In the genomic region with DNA sequence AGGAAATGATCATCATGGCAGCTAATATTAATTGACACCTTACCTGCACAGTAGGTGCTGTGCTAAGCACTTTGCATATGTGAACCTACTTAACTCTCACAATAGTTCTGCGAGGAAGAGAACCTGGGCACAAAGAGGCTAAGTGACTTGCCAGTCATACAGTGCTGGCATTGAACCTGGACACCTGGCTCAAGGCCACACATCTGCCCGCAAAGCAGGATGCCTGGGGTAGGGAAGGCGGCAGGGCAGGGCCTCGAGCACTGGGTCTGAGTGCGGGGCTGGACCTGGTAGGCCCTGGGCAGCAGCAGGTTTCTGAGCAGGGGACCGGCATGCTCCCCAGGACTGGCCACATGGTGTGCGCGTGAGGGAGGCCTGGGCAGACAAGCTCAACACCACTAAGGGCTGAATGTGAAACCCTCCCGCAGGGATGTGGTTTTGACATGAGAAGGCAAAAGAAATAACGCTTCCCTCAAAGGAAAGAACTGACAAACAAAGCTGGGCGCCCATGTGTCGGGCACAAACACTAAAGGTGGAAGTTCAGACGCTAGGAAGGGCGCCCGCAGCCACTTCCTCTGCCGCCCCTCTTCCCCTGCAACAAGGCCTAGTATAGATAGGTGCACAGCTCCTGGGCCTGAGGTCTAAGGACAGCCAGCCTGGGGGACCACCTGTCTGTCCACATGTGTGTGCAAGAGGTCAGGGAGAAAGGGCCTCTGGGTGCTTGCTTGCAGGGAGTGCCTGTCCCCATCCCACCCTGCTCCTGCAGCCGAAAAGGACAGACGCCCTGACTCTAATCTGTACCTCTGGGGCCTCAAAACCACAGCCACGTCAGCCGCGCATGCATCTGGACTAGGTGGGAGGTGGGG, we compare ENCODE assay signal across 1 cellular context.
TF ChIP-seq lines count a peak whose summit lies in the region.

No MANE protein-coding gene starts in this region.

TF ChIP-seq in IMR-90, 13 proteins besides CTCF, POLR2A, EP300 and RAD21 (continued from another document):
- TF ChIP-seq USF2 (IDR thresholded peaks at IDR 0.05; ENCODE audit: low read depth, low read length) (no peak), CHD1 (IDR thresholded peaks at IDR 0.05; ENCODE audit: low read depth, low read length) (no peak), NFE2L2 (IDR thresholded peaks at IDR 0.05; ENCODE audit: low read depth, low read length) (no peak), SMC3 (IDR thresholded peaks at IDR 0.05; ENCODE audit: low read depth, low read length) (no peak)
